Comparison of ENCODE assay signal across 17 cellular contexts in genomic region chr7:84490661-84491060, GRCh38.
DNase-seq lines count a peak whose midpoint lies in the region; ATAC-seq and TF ChIP-seq lines count a peak whose summit lies in the region.
"Had no signal": no experiment of that assay in that cellular context is flagged by ENCODE, and none has a peak within 500 bp of the region (broad histone marks: within the 10 kb centered on the region; RNA-seq: fewer than 3 reads in every experiment).

No MANE protein-coding gene starts in this region.

- no peaks in the 10 kb centered on the region for H3K36me3 ChIP-seq in left ventricle myocardium inferior
- H3K36me3 ChIP-seq: left lung, neutrophil had no signal

- TF ChIP-seq CTCF in LNCaP clone FGC (IDR thresholded peaks at IDR 0.05; ENCODE audit: control insufficient read depth, extremely low read depth, insufficient read depth): peak; percentile 56
- TF ChIP-seq CTCF in choroid plexus epithelial cell (conservative IDR thresholded peaks at IDR 0.05; ENCODE audit: low read depth, low read length): peak; percentile 70
- TF ChIP-seq CTCF in WTC11 (IDR thresholded peaks at IDR 0.05): no peak
- no peak for TF ChIP-seq CTCF in left ventricle myocardium inferior (IDR thresholded peaks at IDR 0.05; ENCODE audit: borderline replicate concordance)

- H3K4me3 ChIP-seq in LNCaP clone FGC (ENCODE audit: low read depth, low read length) (no peak overlapping the region), choroid plexus epithelial cell (ENCODE audit: low read depth, low read length) (peak overlapping the region; percentile 26), left ventricle myocardium inferior (no peak overlapping the region)
- H3K4me3 ChIP-seq: left lung had no signal

- CTCF ChIA-PET in WTC11 (lab: Charles Lee): no interaction called here

- no peaks in the 10 kb centered on the region for H3K4me1 ChIP-seq in left ventricle myocardium inferior
- H3K4me1 ChIP-seq: left lung had no signal

- no peaks in the 10 kb centered on the region for H3K27me3 ChIP-seq in left ventricle myocardium inferior (ENCODE audit: low read depth)
- H3K27me3 ChIP-seq: left lung, neutrophil had no signal

- H3K9me3 Mint-ChIP-seq in WTC11: no peaks in the 10 kb centered on the region
- H3K9me3 Mint-ChIP-seq: activated CD4-positive, alpha-beta memory T cell treated with anti-CD3 and anti-CD28 coated beads for 36 hours; stimulated activated naive B cell treated with anti-CD40 and anti-IgM and Interleukin-4, amounts not matched to agents 10 μg/mL and 1 μg/mL and 100 μg/mL, for 72 hours had no signal

- no peak overlapping the region for H3K27ac ChIP-seq in left ventricle myocardium inferior (replicated peaks)
- H3K27ac ChIP-seq: left lung, neutrophil had no signal

- no peak for ATAC-seq in WTC11
- ATAC-seq: left lung; stimulated activated naive B cell treated with anti-CD40 and anti-IgM and Interleukin-4, amounts not matched to agents 10 μg/mL and 1 μg/mL and 100 μg/mL, for 72 hours; T-helper 17 cell had no signal

- no peaks in the 10 kb centered on the region for H3K27me3 Mint-ChIP-seq in WTC11 (ENCODE audit: low read depth)
- H3K27me3 Mint-ChIP-seq: activated CD4-positive, alpha-beta memory T cell treated with anti-CD3 and anti-CD28 coated beads for 36 hours; stimulated activated naive B cell treated with anti-CD40 and anti-IgM and Interleukin-4, amounts not matched to agents 10 μg/mL and 1 μg/mL and 100 μg/mL, for 72 hours; T-helper 17 cell had no signal

- POLR2A ChIA-PET in WTC11 (lab: Charles Lee): no interaction called here

- intact Hi-C loops in left ventricle myocardium inferior (cut with micrococcal nuclease): no loop called here

- peaks cover 6% of the 10 kb centered on the region for H3K4me1 Mint-ChIP-seq in WTC11
- H3K4me1 Mint-ChIP-seq: CD8-positive, alpha-beta memory T cell; stimulated activated naive B cell treated with anti-CD40 and anti-IgM and Interleukin-4, amounts not matched to agents 10 μg/mL and 1 μg/mL and 100 μg/mL, for 72 hours; T-helper 17 cell had no signal

- no peak overlapping the region for H3K27ac Mint-ChIP-seq in WTC11
- H3K27ac Mint-ChIP-seq: activated CD4-positive, alpha-beta memory T cell treated with anti-CD3 and anti-CD28 coated beads for 36 hours; CD8-positive, alpha-beta memory T cell; stimulated activated naive B cell treated with anti-CD40 and anti-IgM and Interleukin-4, amounts not matched to agents 10 μg/mL and 1 μg/mL and 100 μg/mL, for 72 hours; T-helper 17 cell had no signal

- no peak overlapping the region for H3K4me3 Mint-ChIP-seq in WTC11
- H3K4me3 Mint-ChIP-seq: activated CD4-positive, alpha-beta memory T cell treated with anti-CD3 and anti-CD28 coated beads for 36 hours; CD8-positive, alpha-beta memory T cell; stimulated activated naive B cell treated with anti-CD40 and anti-IgM and Interleukin-4, amounts not matched to agents 10 μg/mL and 1 μg/mL and 100 μg/mL, for 72 hours; T-helper 17 cell had no signal

- H3K36me3 Mint-ChIP-seq in WTC11: no peaks in the 10 kb centered on the region
- H3K36me3 Mint-ChIP-seq: activated CD4-positive, alpha-beta memory T cell treated with anti-CD3 and anti-CD28 coated beads for 36 hours; CD8-positive, alpha-beta memory T cell; stimulated activated naive B cell treated with anti-CD40 and anti-IgM and Interleukin-4, amounts not matched to agents 10 μg/mL and 1 μg/mL and 100 μg/mL, for 72 hours had no signal

- DNase-seq in D341Med (ENCODE audit: low spot score) (peak; percentile 18), LNCaP clone FGC (ENCODE audit: low read depth) (no peak), choroid plexus epithelial cell (ENCODE audit: low read depth) (peak; percentile 89), non-pigmented ciliary epithelial cell (ENCODE audit: low read depth) (peak; percentile 49), islet precursor cell (no peak), WTC11 (ENCODE audit: low spot score) (no peak), left ventricle myocardium inferior (no peak), SIG-M5 (lab: John Stamatoyannopoulos, UW) (no peak)
- DNase-seq: activated CD4-positive, alpha-beta memory T cell treated with anti-CD3 and anti-CD28 coated beads for 36 hours; CD8-positive, alpha-beta memory T cell; KBM-7; left lung; NCI-H2081 treated with DMSO at 0.1 percent for 48 hours; stimulated activated CD4-positive, alpha-beta T cell treated with anti-CD3 and anti-CD28 coated beads, Interleukin-1b, Interleukin-23, amount 100 ng/mL, for 48 hours; stimulated activated naive B cell treated with anti-CD40 and anti-IgM and Interleukin-4, amounts not matched to agents 10 μg/mL and 1 μg/mL and 100 μg/mL, for 72 hours; T-helper 17 cell had no signal

- H3K9me3 ChIP-seq in left ventricle myocardium inferior (replicated peaks): no peaks in the 10 kb centered on the region
- H3K9me3 ChIP-seq: left lung, neutrophil had no signal

TF ChIP-seq in WTC11, 78 proteins besides CTCF, POLR2A, EP300 and RAD21 (continues in another document):
- no peak for TF ChIP-seq MLX (CRISPR knock-in tag; IDR thresholded peaks at IDR 0.05)
- no peak for TF ChIP-seq FOXP4 (CRISPR knock-in tag; IDR thresholded peaks at IDR 0.05)
- TF ChIP-seq FOXP1 (CRISPR knock-in tag; IDR thresholded peaks at IDR 0.05; ENCODE audit: borderline replicate concordance): no peak
- TF ChIP-seq PREB (CRISPR knock-in tag; IDR thresholded peaks at IDR 0.05; ENCODE audit: borderline replicate concordance): no peak
- no peak for TF ChIP-seq ZNF425 (CRISPR knock-in tag; conservative IDR thresholded peaks at IDR 0.05)
- TF ChIP-seq ERG (CRISPR knock-in tag; IDR thresholded peaks at IDR 0.05): no peak
- TF ChIP-seq FOXK1 (CRISPR knock-in tag; IDR thresholded peaks at IDR 0.05): no peak
- no peak for TF ChIP-seq NR2C2 (CRISPR knock-in tag; IDR thresholded peaks at IDR 0.05)
- no peak for TF ChIP-seq RORB (CRISPR knock-in tag; IDR thresholded peaks at IDR 0.05)
- TF ChIP-seq NR3C1 (CRISPR knock-in tag; conservative IDR thresholded peaks at IDR 0.05; ENCODE audit: low read depth): no peak

Comparison
In these comparisons a context has a peak if more than half of its experiments do, and no peak if none do; other contexts are left out.
1. DNase-seq: peak in D341Med (single experiment), choroid plexus epithelial cell (single experiment) and non-pigmented ciliary epithelial cell (single experiment); none in LNCaP clone FGC (single experiment), islet precursor cell (single experiment), WTC11 (single experiment), left ventricle myocardium inferior (single experiment) and SIG-M5 (single experiment).
2. CTCF ChIP-seq: peak in LNCaP clone FGC (single experiment) and choroid plexus epithelial cell (single experiment); none in WTC11 (single experiment) and left ventricle myocardium inferior (single experiment).